Comparison of ENCODE assay signal across 8 cellular contexts in genomic region chr6:35451354-35452185, GRCh38. TPM values are rescaled to one million over a fixed set of nuclear protein-coding genes. Genes with fewer than 3 reads are reported as not detected.
DNase-seq lines count a peak whose midpoint lies in the region; ATAC-seq and TF ChIP-seq lines count a peak whose summit lies in the region.

No MANE protein-coding gene starts in this region.

- no peak for TF ChIP-seq CTCF in fibroblast of villous mesenchyme (IDR thresholded peaks at IDR 0.05; ENCODE audit: insufficient read depth, low read depth, low read length)

- H3K4me1 ChIP-seq in SJCRH30 (peaks cover 15% of the 10 kb centered on the region), skeletal muscle tissue (ENCODE audit: control insufficient read depth in 3 of 3, insufficient read depth in 3 of 3, low read length in 3 of 3) (peaks cover 31 to 37% (median 36%) of the 10 kb centered on the region in 3 donors)

- H3K27me3 ChIP-seq in SJCRH30 (0 out of 2 replicates have a peak, but pooled peaks cover 3% of the 10 kb centered on the region), skeletal muscle tissue (ENCODE audit: control insufficient read depth in 3 of 3, insufficient read depth in 3 of 3, low read length in 3 of 3) (no peaks in the 10 kb centered on the region)

- no peaks in the 10 kb centered on the region for H3K9me3 ChIP-seq in SJCRH30 (replicated peaks)
- no peaks in the 10 kb centered on the region for H3K9me3 ChIP-seq in skeletal muscle tissue (ENCODE audit: control insufficient read depth in 3 of 3, low read length in 3 of 3)

- no peak for ATAC-seq in GM21576 (IDR thresholded peaks at IDR 0.05; ENCODE audit: unreplicated experiment)

- no peak overlapping the region for H3K9ac ChIP-seq in skeletal muscle tissue (ENCODE audit: low read depth in 1 of 3, low read length in 3 of 3)

- peak; percentile 8 for DNase-seq in DMS153 treated with DMSO at 0.1 percent for 48 hours (lab: John Stamatoyannopoulos, UW; ENCODE audit: unreplicated experiment)
- DNase-seq in DMS153 (lab: John Stamatoyannopoulos, UW): no peak
- peak; percentile 40 to 59 for DNase-seq in SJCRH30
- no peak for DNase-seq in fibroblast of villous mesenchyme (ENCODE audit: low read depth)
- no peak for DNase-seq in activated effector memory CD4-positive, alpha-beta T cell treated with anti-CD3 and anti-CD28 coated beads, Interleukin-2, amount 50 U/mL, for 16 hours
- DNase-seq in EL: no peak

- H3K4me3 ChIP-seq in SJCRH30 (peak overlapping the region; percentile 84), fibroblast of villous mesenchyme (ENCODE audit: low read depth, low read length) (peak overlapping the region; percentile 44), skeletal muscle tissue (ENCODE audit: low read length in 3 of 3) (peak overlapping the region; percentile 57 to 66 (median 57))

- no peaks in the 10 kb centered on the region for H3K36me3 ChIP-seq in SJCRH30
- H3K36me3 ChIP-seq in skeletal muscle tissue (ENCODE audit: control insufficient read depth in 3 of 3, insufficient read depth in 3 of 3, low read length in 3 of 3): peaks cover 3 to 11% (median 4%) of the 10 kb centered on the region in 3 donors

- H3K27ac ChIP-seq in SJCRH30 (no peak overlapping the region), skeletal muscle tissue (ENCODE audit: low read depth, low read length) (peak overlapping the region; percentile 77)

RNA-seq across cellular contexts. Expression of gene FANCE, which starts 0.6 kb away (rescaled TPM):
- 10.5 and 10.9 TPM in 2 replicates for total RNA-seq in SJCRH30 (2014; rRNA removed; shearing (Covaris generic))
- 4.5 and 6.5 TPM in 2 replicates for total RNA-seq in fibroblast of villous mesenchyme
- total RNA-seq in skeletal muscle tissue: 21.9 TPM

RNA-seq across cellular contexts. Expression of gene RPL10A, which starts 16.6 kb away (rescaled TPM):
- 2,010 and 2,016 TPM in 2 replicates for total RNA-seq in SJCRH30 (2014; rRNA removed; shearing (Covaris generic))
- total RNA-seq in fibroblast of villous mesenchyme (1,513 and 2,144 TPM in 2 replicates), skeletal muscle tissue (3,222 TPM)

RNA-seq across cellular contexts. Expression of gene TEAD3, which starts 45.3 kb away (rescaled TPM):
- 8.4 and 8.8 TPM in 2 replicates for total RNA-seq in SJCRH30 (2014; rRNA removed; shearing (Covaris generic))
- total RNA-seq in fibroblast of villous mesenchyme: 23.7 and 27.1 TPM in 2 replicates
- 6.8 TPM for total RNA-seq in skeletal muscle tissue

Comparison
In these comparisons a context has a peak if more than half of its experiments do, and no peak if none do; other contexts are left out.
1. DNase-seq: peak in DMS153 treated with DMSO at 0.1 percent for 48 hours (single experiment) and SJCRH30 (2 of 2); none in DMS153 (single experiment), fibroblast of villous mesenchyme (single experiment), activated effector memory CD4-positive, alpha-beta T cell treated with anti-CD3 and anti-CD28 coated beads, Interleukin-2, amount 50 U/mL, for 16 hours (single experiment) and EL (single experiment).
2. Peak in every context shown above with its lines, with median percentiles within 50 percentile points of each other: H3K4me3 ChIP-seq.